ENCODE assay signal across 1 cellular context in the genomic region with DNA sequence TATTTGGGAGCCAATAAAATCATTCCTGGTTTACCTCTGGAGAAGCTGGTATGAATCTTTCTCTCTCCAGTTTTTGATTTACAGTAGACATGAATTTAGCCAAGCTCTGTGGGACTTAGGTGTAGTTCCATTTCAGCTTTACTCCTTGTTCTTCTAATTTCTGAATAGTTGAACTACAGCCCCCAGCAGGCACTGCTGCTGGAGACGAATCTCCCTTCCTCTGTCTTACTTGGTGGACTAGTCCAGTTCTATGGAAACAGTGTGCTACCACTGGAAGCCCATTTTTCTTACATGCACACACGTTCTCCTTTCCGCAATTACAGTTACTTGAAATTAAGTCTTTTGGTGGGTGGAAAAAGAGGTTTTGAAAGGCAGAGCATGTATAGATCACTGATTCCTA.
TF ChIP-seq lines count a peak whose summit lies in the region.

No MANE protein-coding gene starts in this region.

TF ChIP-seq in K562, 482 proteins besides CTCF, POLR2A, EP300 and RAD21 (continued from another document):
- TF ChIP-seq, protein P1, sequence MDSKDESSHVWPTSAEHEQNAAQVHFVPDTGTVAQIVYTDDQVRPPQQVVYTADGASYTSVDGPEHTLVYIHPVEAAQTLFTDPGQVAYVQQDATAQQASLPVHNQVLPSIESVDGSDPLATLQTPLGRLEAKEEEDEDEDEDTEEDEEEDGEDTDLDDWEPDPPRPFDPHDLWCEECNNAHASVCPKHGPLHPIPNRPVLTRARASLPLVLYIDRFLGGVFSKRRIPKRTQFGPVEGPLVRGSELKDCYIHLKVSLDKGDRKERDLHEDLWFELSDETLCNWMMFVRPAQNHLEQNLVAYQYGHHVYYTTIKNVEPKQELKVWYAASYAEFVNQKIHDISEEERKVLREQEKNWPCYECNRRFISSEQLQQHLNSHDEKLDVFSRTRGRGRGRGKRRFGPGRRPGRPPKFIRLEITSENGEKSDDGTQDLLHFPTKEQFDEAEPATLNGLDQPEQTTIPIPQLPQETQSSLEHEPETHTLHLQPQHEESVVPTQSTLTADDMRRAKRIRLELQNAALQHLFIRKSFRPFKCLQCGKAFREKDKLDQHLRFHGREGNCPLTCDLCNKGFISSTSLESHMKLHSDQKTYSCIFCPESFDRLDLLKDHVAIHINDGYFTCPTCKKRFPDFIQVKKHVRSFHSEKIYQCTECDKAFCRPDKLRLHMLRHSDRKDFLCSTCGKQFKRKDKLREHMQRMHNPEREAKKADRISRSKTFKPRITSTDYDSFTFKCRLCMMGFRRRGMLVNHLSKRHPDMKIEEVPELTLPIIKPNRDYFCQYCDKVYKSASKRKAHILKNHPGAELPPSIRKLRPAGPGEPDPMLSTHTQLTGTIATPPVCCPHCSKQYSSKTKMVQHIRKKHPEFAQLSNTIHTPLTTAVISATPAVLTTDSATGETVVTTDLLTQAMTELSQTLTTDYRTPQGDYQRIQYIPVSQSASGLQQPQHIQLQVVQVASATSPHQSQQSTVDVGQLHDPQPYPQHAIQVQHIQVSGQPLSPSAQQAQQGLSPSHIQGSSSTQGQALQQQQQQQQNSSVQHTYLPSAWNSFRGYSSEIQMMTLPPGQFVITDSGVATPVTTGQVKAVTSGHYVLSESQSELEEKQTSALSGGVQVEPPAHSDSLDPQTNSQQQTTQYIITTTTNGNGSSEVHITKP (IDR thresholded peaks at IDR 0.05; ENCODE audit: partially characterized antibody) = peak; percentile 90
- TF ChIP-seq CHD4 (IDR thresholded peaks at IDR 0.05; ENCODE audit: insufficient read depth, insufficient replicate concordance, low read depth, low read length, poor library complexity, severe bottlenecking) (no peak), ZNF165 (CRISPR knock-in tag; IDR thresholded peaks at IDR 0.05; ENCODE audit: borderline replicate concordance) (no peak), SIX5 (IDR thresholded peaks at IDR 0.05; ENCODE audit: borderline replicate concordance in 1 of 2, insufficient read depth in 1 of 2, low read depth in 1 of 2, low read length in 2 of 2) (peak; percentile 29 to 37; a peak in 2 of 4 replicates), REST (CRISPR knock-in tag; IDR thresholded peaks at IDR 0.05; ENCODE audit: low read depth) (no peak), HCFC1 (IDR thresholded peaks at IDR 0.05; ENCODE audit: low read depth, low read length) (peak; percentile 62)
